In genomic region chr6:137341721-137342195, GRCh38 we compare ENCODE assay signal across 8 cellular contexts.
DNase-seq lines count a peak whose midpoint lies in the region; ATAC-seq and TF ChIP-seq lines count a peak whose summit lies in the region.

No MANE protein-coding gene starts in this region.

- H3K4me3 ChIP-seq in breast epithelium, result no peak overlapping the region
- H3K4me3 ChIP-seq in right cardiac atrium (ENCODE audit: low read length), result no peak overlapping the region

- CTCF ChIA-PET in MCF 10A (lab: Yijun Ruan, JAX), result interaction anchor here (0.6 to 1.3 kb wide), 3 partner anchors 137 to 638 kb away, joined by 3 read pairs; no protein-coding TSS in a partner anchor

- POLR2A ChIA-PET in MCF 10A (lab: Yijun Ruan, JAX), result interaction anchor here (1.1 kb wide), 1 partner anchor 274 kb away, joined by 3 read pairs; no protein-coding TSS in a partner anchor

- no peaks in the 10 kb centered on the region for H3K4me1 Mint-ChIP-seq in MCF 10A (ENCODE audit: insufficient read depth, unreplicated experiment)
- peaks cover 23% of the 10 kb centered on the region for H3K4me1 Mint-ChIP-seq in activated T-helper 1 cell treated with anti-CD3 and anti-CD28 coated beads, Interleukin-12 subunit alpha, Interleukin-12 subunit beta, Interleukin-2, Interleukin-4 antibody, amounts not matched to agents 30 ng/mL and 10 ng/mL and 1 ng/mL, durations not matched to agents 14 hours and 24 hours and 36 hours (ENCODE audit: low read depth)

- no peaks in the 10 kb centered on the region for H3K27me3 ChIP-seq in breast epithelium
- H3K27me3 ChIP-seq in right cardiac atrium (ENCODE audit: control insufficient read depth, insufficient read depth), result no peaks in the 10 kb centered on the region

- intact Hi-C loops in MCF 10A (cut with micrococcal nuclease), result no loop called here
- intact Hi-C loops in breast epithelium (cut with DNase I; ENCODE audit: low total_unique reads), result no loop called here
- intact Hi-C loops in activated T-helper 1 cell treated with anti-CD3 and anti-CD28 coated beads, Interleukin-12 subunit alpha, Interleukin-12 subunit beta, Interleukin-2, Interleukin-4 antibody, amounts not matched to agents 30 ng/mL and 10 ng/mL and 1 ng/mL, durations not matched to agents 14 hours and 24 hours and 36 hours (cut with micrococcal nuclease), result loop anchor here (1.0 to 5.0 kb wide), 3 partner anchors 74 to 300 kb away; no protein-coding TSS in a partner anchor
- intact Hi-C loops in right cardiac atrium (cut with DNase I), result no loop called here

- BruUV-seq in MCF 10A (replicated peaks; lab: Mats Ljungman, UMichigan), result no TSS peak

- peak overlapping the region in 1 of 2 donors; percentile 70 for H3K27ac ChIP-seq in breast epithelium
- no peak overlapping the region for H3K27ac ChIP-seq in right cardiac atrium (ENCODE audit: low read length)

- H3K4me1 ChIP-seq in breast epithelium, result no peaks in the 10 kb centered on the region
- H3K4me1 ChIP-seq in right cardiac atrium (ENCODE audit: control insufficient read depth, insufficient read depth, low read length), result peaks cover 5% of the 10 kb centered on the region

- peak; percentile 53 for DNase-seq in MCF 10A (ENCODE audit: unreplicated experiment)
- no peak for DNase-seq in breast epithelium (ENCODE audit: low spot score in 2 of 2)
- peak; percentile 84 for DNase-seq in NCI-H774 (lab: John Stamatoyannopoulos, UW)
- peak; percentile 19 for DNase-seq in activated T-helper 1 cell treated with anti-CD3 and anti-CD28 coated beads, Interleukin-12 subunit alpha, Interleukin-12 subunit beta, Interleukin-2, Interleukin-4 antibody, amounts not matched to agents 30 ng/mL and 10 ng/mL and 1 ng/mL, durations not matched to agents 14 hours and 24 hours and 36 hours (ENCODE audit: low spot score)
- DNase-seq in right cardiac atrium, result peak; percentile 32 to 73 (median 68)
- DNase-seq in stimulated activated CD4-positive, alpha-beta T cell treated with anti-CD3 and anti-CD28 coated beads, Interleukin-4, amount 100 ng/mL, for 4 hours, result peak; percentile 24 to 41
- no peak for DNase-seq in mesenteric fat pad (ENCODE audit: low spot score)

- H3K4me3 Mint-ChIP-seq in MCF 10A (ENCODE audit: unreplicated experiment), result no peak overlapping the region
- peak overlapping the region; percentile 79 for H3K4me3 Mint-ChIP-seq in activated T-helper 1 cell treated with anti-CD3 and anti-CD28 coated beads, Interleukin-12 subunit alpha, Interleukin-12 subunit beta, Interleukin-2, Interleukin-4 antibody, amounts not matched to agents 30 ng/mL and 10 ng/mL and 1 ng/mL, durations not matched to agents 14 hours and 24 hours and 36 hours

- TF ChIP-seq CTCF in MCF 10A (IDR thresholded peaks at IDR 0.05; ENCODE audit: unreplicated experiment) (no peak), breast epithelium (IDR thresholded peaks at IDR 0.05) (no peak)

- no peak for TF ChIP-seq POLR2A in breast epithelium (IDR thresholded peaks at IDR 0.05)

- WGBS in right cardiac atrium, result 53% methylated on average over 15 of the region's 15 CpGs

- H3K36me3 Mint-ChIP-seq in MCF 10A (ENCODE audit: insufficient read depth, unreplicated experiment), result no peaks in the 10 kb centered on the region
- no peaks in the 10 kb centered on the region for H3K36me3 Mint-ChIP-seq in activated T-helper 1 cell treated with anti-CD3 and anti-CD28 coated beads, Interleukin-12 subunit alpha, Interleukin-12 subunit beta, Interleukin-2, Interleukin-4 antibody, amounts not matched to agents 30 ng/mL and 10 ng/mL and 1 ng/mL, durations not matched to agents 14 hours and 24 hours and 36 hours (ENCODE audit: low read depth)

- peak; percentile 50 to 78 for ATAC-seq in right cardiac atrium
- ATAC-seq in GM19328 (IDR thresholded peaks at IDR 0.05; ENCODE audit: unreplicated experiment), result no peak

- H3K9me3 ChIP-seq in breast epithelium, result no peaks in the 10 kb centered on the region
- H3K9me3 ChIP-seq in right cardiac atrium (ENCODE audit: control insufficient read depth, low read length), result no peaks in the 10 kb centered on the region

- no peaks in the 10 kb centered on the region for H3K9me3 Mint-ChIP-seq in MCF 10A (ENCODE audit: unreplicated experiment)
- H3K9me3 Mint-ChIP-seq in activated T-helper 1 cell treated with anti-CD3 and anti-CD28 coated beads, Interleukin-12 subunit alpha, Interleukin-12 subunit beta, Interleukin-2, Interleukin-4 antibody, amounts not matched to agents 30 ng/mL and 10 ng/mL and 1 ng/mL, durations not matched to agents 14 hours and 24 hours and 36 hours, result no peaks in the 10 kb centered on the region

- no peaks in the 10 kb centered on the region for H3K27me3 Mint-ChIP-seq in MCF 10A (ENCODE audit: insufficient read depth, unreplicated experiment)
- H3K27me3 Mint-ChIP-seq in activated T-helper 1 cell treated with anti-CD3 and anti-CD28 coated beads, Interleukin-12 subunit alpha, Interleukin-12 subunit beta, Interleukin-2, Interleukin-4 antibody, amounts not matched to agents 30 ng/mL and 10 ng/mL and 1 ng/mL, durations not matched to agents 14 hours and 24 hours and 36 hours (ENCODE audit: insufficient read depth), result peaks cover 28% of the 10 kb centered on the region

- H3K27ac Mint-ChIP-seq in MCF 10A (ENCODE audit: low read depth, unreplicated experiment), result no peak overlapping the region
- H3K27ac Mint-ChIP-seq in activated T-helper 1 cell treated with anti-CD3 and anti-CD28 coated beads, Interleukin-12 subunit alpha, Interleukin-12 subunit beta, Interleukin-2, Interleukin-4 antibody, amounts not matched to agents 30 ng/mL and 10 ng/mL and 1 ng/mL, durations not matched to agents 14 hours and 24 hours and 36 hours, result no peak overlapping the region

- no peaks in the 10 kb centered on the region for H3K36me3 ChIP-seq in breast epithelium

Comparison
In these comparisons a context has a peak if more than half of its experiments do, and no peak if none do; other contexts are left out.
1. DNase-seq: peak in MCF 10A (single experiment), NCI-H774 (single experiment), activated T-helper 1 cell treated with anti-CD3 and anti-CD28 coated beads, Interleukin-12 subunit alpha, Interleukin-12 subunit beta, Interleukin-2, Interleukin-4 antibody, amounts not matched to agents 30 ng/mL and 10 ng/mL and 1 ng/mL, durations not matched to agents 14 hours and 24 hours and 36 hours (single experiment), right cardiac atrium (3 of 3) and stimulated activated CD4-positive, alpha-beta T cell treated with anti-CD3 and anti-CD28 coated beads, Interleukin-4, amount 100 ng/mL, for 4 hours (2 of 2); none in breast epithelium (0 of 2) and mesenteric fat pad (single experiment).